Comparison of ENCODE assay signal across 2 cellular contexts in the genomic region with DNA sequence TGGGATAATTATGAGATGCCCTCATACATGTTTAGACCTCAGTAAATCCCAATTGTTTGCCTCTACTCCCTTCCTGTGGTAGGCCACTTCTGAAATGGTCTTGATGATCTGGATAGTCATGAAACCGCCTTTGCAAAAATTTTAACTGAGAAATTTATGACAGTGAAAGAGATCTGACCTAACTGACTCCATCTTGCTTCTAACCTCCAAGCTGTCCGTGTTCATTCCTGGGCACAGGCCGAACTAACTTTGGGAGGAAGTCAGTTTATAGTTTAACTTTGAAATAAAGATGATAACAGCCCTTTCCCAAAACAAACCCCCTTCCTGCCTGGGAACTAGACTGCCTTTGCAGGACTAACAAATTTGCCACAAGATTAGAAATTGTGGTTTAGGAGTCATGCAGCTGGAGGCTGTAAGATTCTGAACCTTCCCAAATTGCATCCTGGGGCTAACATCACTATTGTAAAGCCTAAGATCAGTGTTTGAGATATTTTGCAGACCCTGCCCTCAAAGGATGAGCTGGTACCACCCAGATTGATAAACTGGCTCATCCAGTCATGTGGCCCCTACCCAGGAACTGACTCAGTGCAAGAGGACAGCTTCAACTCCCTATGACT.
TF ChIP-seq lines count a peak whose summit lies in the region.

No MANE protein-coding gene starts in this region.

TF ChIP-seq in IMR-90, 13 proteins besides CTCF, POLR2A, EP300 and RAD21:
- TF ChIP-seq MAFK (IDR thresholded peaks at IDR 0.05; ENCODE audit: low read depth, low read length), result no peak
- no peak for TF ChIP-seq BHLHE40 (IDR thresholded peaks at IDR 0.05; ENCODE audit: low read depth, low read length)
- TF ChIP-seq, protein P1, sequence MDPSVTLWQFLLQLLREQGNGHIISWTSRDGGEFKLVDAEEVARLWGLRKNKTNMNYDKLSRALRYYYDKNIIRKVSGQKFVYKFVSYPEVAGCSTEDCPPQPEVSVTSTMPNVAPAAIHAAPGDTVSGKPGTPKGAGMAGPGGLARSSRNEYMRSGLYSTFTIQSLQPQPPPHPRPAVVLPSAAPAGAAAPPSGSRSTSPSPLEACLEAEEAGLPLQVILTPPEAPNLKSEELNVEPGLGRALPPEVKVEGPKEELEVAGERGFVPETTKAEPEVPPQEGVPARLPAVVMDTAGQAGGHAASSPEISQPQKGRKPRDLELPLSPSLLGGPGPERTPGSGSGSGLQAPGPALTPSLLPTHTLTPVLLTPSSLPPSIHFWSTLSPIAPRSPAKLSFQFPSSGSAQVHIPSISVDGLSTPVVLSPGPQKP (IDR thresholded peaks at IDR 0.05; ENCODE audit: borderline replicate concordance, low read depth, low read length), result no peak
- no peak for TF ChIP-seq NFE2L2 (IDR thresholded peaks at IDR 0.05; ENCODE audit: low read depth, low read length)
- no peak for TF ChIP-seq MXI1 (IDR thresholded peaks at IDR 0.05; ENCODE audit: borderline replicate concordance, low read depth, low read length)
- TF ChIP-seq FOS (IDR thresholded peaks at IDR 0.05; ENCODE audit: low read depth, low read length), result no peak
- no peak for TF ChIP-seq RFX5 (IDR thresholded peaks at IDR 0.05; ENCODE audit: low read depth, low read length)
- no peak for TF ChIP-seq CHD1 (IDR thresholded peaks at IDR 0.05; ENCODE audit: low read depth, low read length)
- TF ChIP-seq MAZ (IDR thresholded peaks at IDR 0.05; ENCODE audit: borderline replicate concordance, low read depth, low read length), result no peak
- TF ChIP-seq RCOR1 (IDR thresholded peaks at IDR 0.05; ENCODE audit: insufficient replicate concordance, low read length), result no peak
- TF ChIP-seq SMC3 (IDR thresholded peaks at IDR 0.05; ENCODE audit: low read depth, low read length), result no peak
- TF ChIP-seq, protein P2, sequence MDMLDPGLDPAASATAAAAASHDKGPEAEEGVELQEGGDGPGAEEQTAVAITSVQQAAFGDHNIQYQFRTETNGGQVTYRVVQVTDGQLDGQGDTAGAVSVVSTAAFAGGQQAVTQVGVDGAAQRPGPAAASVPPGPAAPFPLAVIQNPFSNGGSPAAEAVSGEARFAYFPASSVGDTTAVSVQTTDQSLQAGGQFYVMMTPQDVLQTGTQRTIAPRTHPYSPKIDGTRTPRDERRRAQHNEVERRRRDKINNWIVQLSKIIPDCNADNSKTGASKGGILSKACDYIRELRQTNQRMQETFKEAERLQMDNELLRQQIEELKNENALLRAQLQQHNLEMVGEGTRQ (IDR thresholded peaks at IDR 0.05; ENCODE audit: low read depth, low read length), result no peak
- TF ChIP-seq CEBPB (IDR thresholded peaks at IDR 0.05; ENCODE audit: low read depth, low read length), result no peak

TF ChIP-seq in K562, 482 proteins besides CTCF, POLR2A, EP300 and RAD21:
- TF ChIP-seq FOSL1 (tag; conservative IDR thresholded peaks at IDR 0.05) (0 out of 2 replicates have a peak, but pooled peaks have one; percentile 20), SNRNP70 (optimal IDR thresholded peaks at IDR 0.05; ENCODE audit: low read depth, low read length) (no peak), ZNF589 (CRISPR knock-in tag; IDR thresholded peaks at IDR 0.05; ENCODE audit: low read depth) (peak; percentile 74), ZNF584 (CRISPR knock-in tag; IDR thresholded peaks at IDR 0.05; ENCODE audit: low read depth) (peak; percentile 66; the same call in 1 of the 2 replicates), NR4A1 (CRISPR knock-in tag; IDR thresholded peaks at IDR 0.05) (no peak), NR4A1 (tag; IDR thresholded peaks at IDR 0.05) (0 out of 2 replicates have a peak, but pooled peaks have one; percentile 66), ILK (tag; IDR thresholded peaks at IDR 0.05; ENCODE audit: borderline replicate concordance, low read depth) (0 out of 2 replicates have a peak, but pooled peaks have one; percentile 52), ZNF445 (CRISPR knock-in tag; IDR thresholded peaks at IDR 0.05; ENCODE audit: low read depth) (no peak), PTTG1 (tag; IDR thresholded peaks at IDR 0.05; ENCODE audit: low read depth) (peak; percentile 44; the same call in 1 of the 2 replicates), ZNF175 (CRISPR knock-in tag; IDR thresholded peaks at IDR 0.05; ENCODE audit: low read depth) (peak; percentile 80), CBFA2T3 (IDR thresholded peaks at IDR 0.05) (0 out of 2 replicates have a peak, but pooled peaks have one; percentile 3)
- TF ChIP-seq, protein P3, sequence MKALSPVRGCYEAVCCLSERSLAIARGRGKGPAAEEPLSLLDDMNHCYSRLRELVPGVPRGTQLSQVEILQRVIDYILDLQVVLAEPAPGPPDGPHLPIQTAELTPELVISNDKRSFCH (CRISPR knock-in tag; IDR thresholded peaks at IDR 0.05), result no peak
- TF ChIP-seq, protein P3 (tag; IDR thresholded peaks at IDR 0.05), result peak; percentile 73
- TF ChIP-seq, protein P4, sequence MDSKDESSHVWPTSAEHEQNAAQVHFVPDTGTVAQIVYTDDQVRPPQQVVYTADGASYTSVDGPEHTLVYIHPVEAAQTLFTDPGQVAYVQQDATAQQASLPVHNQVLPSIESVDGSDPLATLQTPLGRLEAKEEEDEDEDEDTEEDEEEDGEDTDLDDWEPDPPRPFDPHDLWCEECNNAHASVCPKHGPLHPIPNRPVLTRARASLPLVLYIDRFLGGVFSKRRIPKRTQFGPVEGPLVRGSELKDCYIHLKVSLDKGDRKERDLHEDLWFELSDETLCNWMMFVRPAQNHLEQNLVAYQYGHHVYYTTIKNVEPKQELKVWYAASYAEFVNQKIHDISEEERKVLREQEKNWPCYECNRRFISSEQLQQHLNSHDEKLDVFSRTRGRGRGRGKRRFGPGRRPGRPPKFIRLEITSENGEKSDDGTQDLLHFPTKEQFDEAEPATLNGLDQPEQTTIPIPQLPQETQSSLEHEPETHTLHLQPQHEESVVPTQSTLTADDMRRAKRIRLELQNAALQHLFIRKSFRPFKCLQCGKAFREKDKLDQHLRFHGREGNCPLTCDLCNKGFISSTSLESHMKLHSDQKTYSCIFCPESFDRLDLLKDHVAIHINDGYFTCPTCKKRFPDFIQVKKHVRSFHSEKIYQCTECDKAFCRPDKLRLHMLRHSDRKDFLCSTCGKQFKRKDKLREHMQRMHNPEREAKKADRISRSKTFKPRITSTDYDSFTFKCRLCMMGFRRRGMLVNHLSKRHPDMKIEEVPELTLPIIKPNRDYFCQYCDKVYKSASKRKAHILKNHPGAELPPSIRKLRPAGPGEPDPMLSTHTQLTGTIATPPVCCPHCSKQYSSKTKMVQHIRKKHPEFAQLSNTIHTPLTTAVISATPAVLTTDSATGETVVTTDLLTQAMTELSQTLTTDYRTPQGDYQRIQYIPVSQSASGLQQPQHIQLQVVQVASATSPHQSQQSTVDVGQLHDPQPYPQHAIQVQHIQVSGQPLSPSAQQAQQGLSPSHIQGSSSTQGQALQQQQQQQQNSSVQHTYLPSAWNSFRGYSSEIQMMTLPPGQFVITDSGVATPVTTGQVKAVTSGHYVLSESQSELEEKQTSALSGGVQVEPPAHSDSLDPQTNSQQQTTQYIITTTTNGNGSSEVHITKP (IDR thresholded peaks at IDR 0.05; ENCODE audit: partially characterized antibody), result no peak
- TF ChIP-seq, protein P5, sequence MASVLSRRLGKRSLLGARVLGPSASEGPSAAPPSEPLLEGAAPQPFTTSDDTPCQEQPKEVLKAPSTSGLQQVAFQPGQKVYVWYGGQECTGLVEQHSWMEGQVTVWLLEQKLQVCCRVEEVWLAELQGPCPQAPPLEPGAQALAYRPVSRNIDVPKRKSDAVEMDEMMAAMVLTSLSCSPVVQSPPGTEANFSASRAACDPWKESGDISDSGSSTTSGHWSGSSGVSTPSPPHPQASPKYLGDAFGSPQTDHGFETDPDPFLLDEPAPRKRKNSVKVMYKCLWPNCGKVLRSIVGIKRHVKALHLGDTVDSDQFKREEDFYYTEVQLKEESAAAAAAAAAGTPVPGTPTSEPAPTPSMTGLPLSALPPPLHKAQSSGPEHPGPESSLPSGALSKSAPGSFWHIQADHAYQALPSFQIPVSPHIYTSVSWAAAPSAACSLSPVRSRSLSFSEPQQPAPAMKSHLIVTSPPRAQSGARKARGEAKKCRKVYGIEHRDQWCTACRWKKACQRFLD (CRISPR knock-in tag; IDR thresholded peaks at IDR 0.05), result peak; percentile 34; the same call in 1 of the 2 replicates
